ENCODE assay signal across 15 cellular contexts in the genomic region with DNA sequence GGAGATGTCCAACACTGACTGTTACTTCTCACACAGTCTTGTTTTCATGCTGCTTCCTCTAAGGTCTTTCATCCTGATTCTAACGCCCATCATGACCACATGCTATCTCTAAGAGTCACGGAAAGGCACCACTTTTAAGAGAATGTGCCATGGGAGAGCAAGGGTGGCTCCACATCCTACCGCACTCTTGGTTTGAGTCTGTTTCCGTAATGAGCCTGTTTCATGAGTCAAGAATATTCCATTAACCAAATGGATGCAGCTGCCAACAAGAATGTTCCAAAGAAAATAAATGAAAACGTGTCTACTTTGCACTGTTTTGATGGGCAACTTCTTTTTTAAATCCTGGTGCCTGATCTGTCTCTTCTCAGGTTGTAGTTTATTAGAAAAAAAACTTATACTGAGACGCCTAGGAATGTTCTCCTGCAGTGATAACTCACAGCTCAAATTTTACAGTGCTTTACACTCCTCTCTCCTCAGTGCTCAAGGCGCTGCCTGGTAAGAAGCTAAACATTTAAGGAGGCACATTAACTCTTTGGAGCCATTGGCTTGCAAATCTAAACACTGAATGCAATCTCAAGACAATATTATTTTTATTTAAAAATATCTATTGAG.
"Had no signal": no experiment of that assay in that cellular context is flagged by ENCODE, and none has a peak within 500 bp of the region (broad histone marks: within the 10 kb centered on the region; RNA-seq: fewer than 3 reads in every experiment).

No MANE protein-coding gene starts in this region.

- H3K36me3 Mint-ChIP-seq: activated CD4-positive, alpha-beta memory T cell treated with anti-CD3 and anti-CD28 coated beads for 36 hours had no signal

- H3K27me3 ChIP-seq: ovary, suprapubic skin, upper lobe of left lung had no signal

- H3K4me1 Mint-ChIP-seq: activated CD4-positive, alpha-beta T cell treated with anti-CD3 and anti-CD28 coated beads for 36 hours had no signal

- H3K36me3 ChIP-seq: ovary, suprapubic skin, upper lobe of left lung had no signal

- H3K27ac ChIP-seq: ovary, suprapubic skin, upper lobe of left lung had no signal

- H3K4me3 Mint-ChIP-seq: activated CD4-positive, alpha-beta memory T cell treated with anti-CD3 and anti-CD28 coated beads for 36 hours; activated CD4-positive, alpha-beta T cell treated with anti-CD3 and anti-CD28 coated beads for 36 hours; activated naive CD8-positive, alpha-beta T cell; activated T-cell treated with anti-CD3 and anti-CD28 coated beads, Interleukin-2, amount 50 U/mL, for 72 hours; nephron progenitor cell had no signal

- H3K4me3 ChIP-seq: ovary, suprapubic skin, upper lobe of left lung had no signal

- DNase-seq: activated CD4-positive, alpha-beta memory T cell treated with anti-CD3 and anti-CD28 coated beads for 36 hours; activated CD4-positive, alpha-beta T cell treated with anti-CD3 and anti-CD28 coated beads for 36 hours; activated gamma-delta T cell treated with Interleukin-2 at 50 U/mL for 16 hours; activated T-cell treated with anti-CD3 and anti-CD28 coated beads, Interleukin-2, amount 50 U/mL, for 72 hours; amniotic stem cell; erythroblast; nephron progenitor cell; ovary; stimulated activated CD4-positive, alpha-beta T cell treated with anti-CD3 and anti-CD28 coated beads, Interleukin-15, amount 100 ng/mL, for 24 hours; stimulated activated CD4-positive, alpha-beta T cell treated with anti-CD3 and anti-CD28 coated beads, Interleukin-4, amount 100 ng/mL, for 24 hours; stimulated activated naive CD4-positive, alpha-beta T cell treated with Interleukin-2 at 50 U/mL for 16 hours; T-helper 2 cell; upper lobe of left lung had no signal

- H3K9me3 ChIP-seq: ovary, suprapubic skin, upper lobe of left lung had no signal

- H3K4me1 ChIP-seq: suprapubic skin, upper lobe of left lung had no signal

- H3K27ac Mint-ChIP-seq: activated CD4-positive, alpha-beta memory T cell treated with anti-CD3 and anti-CD28 coated beads for 36 hours; activated CD4-positive, alpha-beta T cell treated with anti-CD3 and anti-CD28 coated beads for 36 hours; activated naive CD8-positive, alpha-beta T cell; activated T-cell treated with anti-CD3 and anti-CD28 coated beads, Interleukin-2, amount 50 U/mL, for 72 hours; nephron progenitor cell had no signal

- ATAC-seq: activated CD4-positive, alpha-beta T cell treated with anti-CD3 and anti-CD28 coated beads for 36 hours; activated T-cell treated with anti-CD3 and anti-CD28 coated beads, Interleukin-2, amount 50 U/mL, for 72 hours had no signal

- H3K27me3 Mint-ChIP-seq: activated CD4-positive, alpha-beta memory T cell treated with anti-CD3 and anti-CD28 coated beads for 36 hours; activated CD4-positive, alpha-beta T cell treated with anti-CD3 and anti-CD28 coated beads for 36 hours had no signal

- H3K9me3 Mint-ChIP-seq: activated CD4-positive, alpha-beta memory T cell treated with anti-CD3 and anti-CD28 coated beads for 36 hours; activated T-cell treated with anti-CD3 and anti-CD28 coated beads, Interleukin-2, amount 50 U/mL, for 72 hours had no signal
